Comparison of ENCODE assay signal across 25 cellular contexts in genomic region chr4:24949970-24950369, GRCh38. TPM values are rescaled to one million over a fixed set of nuclear protein-coding genes. Genes with fewer than 3 reads are reported as not detected.
"Had no signal": no experiment of that assay in that cellular context is flagged by ENCODE, and none has a peak within 500 bp of the region (broad histone marks: within the 10 kb centered on the region; RNA-seq: fewer than 3 reads in every experiment).

No MANE protein-coding gene starts in this region.

- ATAC-seq: activated CD8-positive, alpha-beta T cell treated with anti-CD3 and anti-CD28 coated beads, Interleukin-2, amount 10 ng/mL, durations not matched to agents 7 days and 5 days; WTC11 had no signal

- DNase-seq: activated CD4-positive, alpha-beta T cell treated with anti-CD3 and anti-CD28 coated beads for 48 hours; activated CD4-positive, alpha-beta T cell treated with anti-CD3 and anti-CD28 coated beads, Interleukin-2, amount 50 U/mL, for 4 hours; activated CD4-positive, CD25-positive, alpha-beta regulatory T cell treated with anti-CD3 and anti-CD28 coated beads, Interleukin-2, amount 50 U/mL, for 72 hours; activated CD8-positive, alpha-beta T cell treated with anti-CD3 and anti-CD28 coated beads, Interleukin-2, amount 10 ng/mL, durations not matched to agents 7 days and 5 days; activated effector memory CD4-positive, alpha-beta T cell treated with Interleukin-2 at 50 U/mL for 16 hours; activated naive CD4-positive, alpha-beta T cell; activated T-cell treated with anti-CD3 and anti-CD28 coated beads, Interleukin-2, amount 50 U/mL, for 24 hours; aorta; MG63; MV-4-11; NCI-H1092 treated with DMSO at 0.1 percent for 48 hours; NCI-H1436; NCI-H1694 treated with DMSO at 0.1 percent for 48 hours; NCI-H2029 treated with DMSO at 0.1 percent for 48 hours; NCI-H345; NCI-H510A; NCI-H82; OCI-M1; Peyer's patch; SHP77 treated with DMSO at 0.1 percent for 48 hours; T-helper 9 cell had no signal

- H3K4me1 ChIP-seq: Peyer's patch had no signal

- H3K27ac ChIP-seq: KMS-11, Peyer's patch, RWPE1 had no signal

- H3K4me3 ChIP-seq: MG63, Peyer's patch had no signal

- H3K9ac ChIP-seq: KMS-11 had no signal

- H3K4me2 ChIP-seq: KMS-11 had no signal

- H3K9me3 ChIP-seq: MG63, Peyer's patch had no signal

- H3K36me3 ChIP-seq: MG63, Peyer's patch had no signal

- H3K27me3 ChIP-seq: MG63, Peyer's patch had no signal

RNA-seq across cellular contexts. Expression of gene CCDC149, which starts 37.1 kb away (rescaled TPM):
- total RNA-seq: activated CD8-positive, alpha-beta T cell treated with anti-CD3 and anti-CD28 coated beads, Interleukin-2, amount 10 ng/mL, durations not matched to agents 7 days and 5 days; activated T-helper 1 cell treated with anti-CD3 and anti-CD28 coated beads, Interleukin-12 subunit alpha, Interleukin-12 subunit beta, Interleukin-2, Interleukin-4 antibody, amounts not matched to agents 30 ng/mL and 10 ng/mL and 1 ng/mL, durations not matched to agents 14 hours and 24 hours and 36 hours had no signal
